ENCODE assay signal across 15 cellular contexts in the genomic region with DNA sequence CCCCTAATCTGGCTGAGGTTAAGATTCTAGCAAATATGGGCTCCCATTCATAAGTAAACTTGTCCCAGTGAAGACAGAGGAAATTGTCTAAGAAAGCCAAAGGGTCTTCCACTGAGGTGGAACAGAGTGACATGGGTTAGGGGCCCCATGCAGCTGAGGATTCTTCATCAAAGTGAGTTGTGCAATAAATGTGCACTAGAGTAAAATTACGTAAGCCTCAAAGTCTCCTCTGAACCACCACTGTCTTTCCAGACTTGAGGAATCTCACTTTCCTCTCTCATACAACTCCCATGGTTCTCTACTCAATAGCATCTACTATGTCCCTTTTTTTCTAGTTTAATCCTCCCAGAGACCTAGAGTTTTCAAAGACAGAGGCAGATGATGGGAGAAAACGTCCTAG.
DNase-seq lines count a peak whose midpoint lies in the region; ATAC-seq and TF ChIP-seq lines count a peak whose summit lies in the region.
"Had no signal": no experiment of that assay in that cellular context is flagged by ENCODE, and none has a peak within 500 bp of the region (broad histone marks: within the 10 kb centered on the region; RNA-seq: fewer than 3 reads in every experiment).

No MANE protein-coding gene starts in this region.

- no peak overlapping the region for H2BK5ac ChIP-seq in IMR-90 (ENCODE audit: low read depth, low read length, poor library complexity, severe bottlenecking)

- no peak overlapping the region for H3K4ac ChIP-seq in IMR-90 (ENCODE audit: low read depth, low read length)

- in situ Hi-C loops in IMR-90 (cut with MboI; ENCODE audit: low sequenced_read_pairs) = no loop called here

- H3K79me2 ChIP-seq in osteoblast (ENCODE audit: insufficient read depth, low read length) = no peaks in the 10 kb centered on the region
- no peaks in the 10 kb centered on the region for H3K79me2 ChIP-seq in smooth muscle cell (ENCODE audit: low read depth)

- no peak overlapping the region for H3K14ac ChIP-seq in IMR-90 (replicated peaks; ENCODE audit: low read depth, low read length)

- H3K56ac ChIP-seq in IMR-90 (ENCODE audit: extremely low read depth, insufficient read depth, low read length) = no peak overlapping the region

- H3K9me1 ChIP-seq in IMR-90 (ENCODE audit: insufficient read depth, low read length) = no peaks in the 10 kb centered on the region

- H3K9ac ChIP-seq in IMR-90 (ENCODE audit: low read depth, low read length) = no peak overlapping the region
- H3K9ac ChIP-seq in smooth muscle cell (ENCODE audit: low read depth) = no peak overlapping the region

- H3K4me1 Mint-ChIP-seq in chondrocyte (ENCODE audit: low read depth) = peaks cover 45% of the 10 kb centered on the region
- H3K4me1 Mint-ChIP-seq: CD14-positive monocyte had no signal

- H4K8ac ChIP-seq in IMR-90 (ENCODE audit: low read depth in 2 of 2, low read length in 2 of 2) = no peak overlapping the region

- no peak overlapping the region for H2BK20ac ChIP-seq in IMR-90 (ENCODE audit: low read depth, low read length)

- no peak overlapping the region for H3K27ac ChIP-seq in IMR-90 (ENCODE audit: insufficient read depth, low read length)
- H3K27ac ChIP-seq in osteoblast (ENCODE audit: low read depth, low read length) = no peak overlapping the region
- H3K27ac ChIP-seq in smooth muscle cell (ENCODE audit: low read depth) = no peak overlapping the region
- H3K27ac ChIP-seq: A549, HL-60 had no signal

- no peak overlapping the region for H3K4me3 ChIP-seq in IMR-90 (ENCODE audit: insufficient read depth, low read depth, low read length)
- no peak overlapping the region for H3K4me3 ChIP-seq in osteoblast (ENCODE audit: insufficient read depth, low read length)
- H3K4me3 ChIP-seq in smooth muscle cell = no peak overlapping the region
- H3K4me3 ChIP-seq: A549 had no signal

- no peak overlapping the region for H2BK120ac ChIP-seq in IMR-90 (ENCODE audit: low read depth, low read length)

- no peak overlapping the region for H2AK5ac ChIP-seq in IMR-90 (ENCODE audit: low read depth, low read length)

- no peak overlapping the region for H3K23ac ChIP-seq in IMR-90 (ENCODE audit: low read depth, low read length)

- peak overlapping the region; percentile 42 for H3K27ac Mint-ChIP-seq in chondrocyte (ENCODE audit: unreplicated experiment)
- H3K27ac Mint-ChIP-seq: CD14-positive monocyte; CD8-positive, alpha-beta T cell; HFFc6 had no signal

- no CpG with 5 or more reads among the region's 2 CpGs for WGBS in IMR-90 (ENCODE audit: extremely low coverage in 2 of 2, insufficient read length in 1 of 2), 2 experiments
- WGBS in smooth muscle cell (ENCODE audit: low lambda C conversion rate) = 90% methylated on average over 2 of the region's 2 CpGs

- dilution Hi-C loops in IMR-90 (cut with HindIII; ENCODE audit: low sequenced_read_pairs, unreplicated experiment) = no loop called here

- H3K27me3 ChIP-seq in IMR-90 (ENCODE audit: control insufficient read depth, insufficient read depth, low read length) (no peaks in the 10 kb centered on the region), osteoblast (ENCODE audit: insufficient read depth, low read length) (no peaks in the 10 kb centered on the region), smooth muscle cell (ENCODE audit: low read depth) (no peaks in the 10 kb centered on the region)

- no peak overlapping the region for H4K91ac ChIP-seq in IMR-90 (ENCODE audit: insufficient read depth, low read depth, low read length)

- ATAC-seq in IMR-90 (ENCODE audit: low read depth) (no peak), GM19452 (IDR thresholded peaks at IDR 0.05; ENCODE audit: unreplicated experiment) (no peak)
- ATAC-seq: A549; CD8-positive, alpha-beta T cell had no signal

- H4K5ac ChIP-seq in IMR-90 (ENCODE audit: low read depth, low read length) = no peak overlapping the region

- peaks cover 3% of the 10 kb centered on the region for H3F3A ChIP-seq in smooth muscle cell (ENCODE audit: low read depth)

- H2BK15ac ChIP-seq in IMR-90 (ENCODE audit: low read depth, low read length) = no peak overlapping the region

- H3K36me3 ChIP-seq in IMR-90 (ENCODE audit: control insufficient read depth, insufficient read depth, low read length) = no peaks in the 10 kb centered on the region
- H3K36me3 ChIP-seq in osteoblast (ENCODE audit: insufficient read depth, low read length) = no peaks in the 10 kb centered on the region
- H3K36me3 ChIP-seq in smooth muscle cell (ENCODE audit: low read depth) = no peaks in the 10 kb centered on the region

- DNase-seq in IMR-90 (no peak), chondrocyte (ENCODE audit: low spot score) (no peak), osteoblast (ENCODE audit: insufficient read length, low spot score, missing footprints) (peak; percentile 1), smooth muscle cell (lab: John Stamatoyannopoulos, UW; ENCODE audit: unreplicated experiment) (no peak), NCI-H2227 treated with DMSO at 0.1 percent for 48 hours (lab: John Stamatoyannopoulos, UW) (no peak)
- DNase-seq in stimulated activated CD4-positive, alpha-beta T cell treated with anti-CD3 and anti-CD28 coated beads, Interleukin-2, amount 100 ng/mL, for 24 hours = no peak
- DNase-seq: CD8-positive, alpha-beta T cell; COR-L47; DND-41; HCEC 1CT; HFFc6 had no signal

- CTCF ChIA-PET in IMR-90 (lab: Yijun Ruan, JAX) = no interaction called here

- BruUV-seq in IMR-90 (replicated peaks; lab: Mats Ljungman, UMichigan) = no TSS peak

- no peaks in the 10 kb centered on the region for H3K36me3 Mint-ChIP-seq in chondrocyte (ENCODE audit: low read depth)
- H3K36me3 Mint-ChIP-seq: CD14-positive monocyte; CD8-positive, alpha-beta T cell had no signal

- peaks cover 13% of the 10 kb centered on the region for H3K9me3 Mint-ChIP-seq in chondrocyte (ENCODE audit: low read depth)

- intact Hi-C loops in IMR-90 (cut with micrococcal nuclease) = no loop called here

- TF ChIP-seq RAD21 in IMR-90 (IDR thresholded peaks at IDR 0.05; ENCODE audit: low read length) = no peak

- no peak for TF ChIP-seq CTCF in IMR-90 (conservative IDR thresholded peaks at IDR 0.05; ENCODE audit: low read depth, low read length)
- TF ChIP-seq CTCF in chondrocyte (IDR thresholded peaks at IDR 0.05) = no peak
- TF ChIP-seq CTCF in osteoblast (IDR thresholded peaks at IDR 0.05; ENCODE audit: extremely low read depth, low read depth, low read length) = no peak
- TF ChIP-seq CTCF in smooth muscle cell (IDR thresholded peaks at IDR 0.05; ENCODE audit: borderline replicate concordance, insufficient read depth, poor library complexity, severe bottlenecking) = no peak

- H3K18ac ChIP-seq in IMR-90 (ENCODE audit: low read depth, low read length) = no peak overlapping the region

- H3K4me1 ChIP-seq in IMR-90 (ENCODE audit: control insufficient read depth, insufficient read depth, low read length) (no peaks in the 10 kb centered on the region), osteoblast (ENCODE audit: insufficient read depth, low read length) (peaks cover 19% of the 10 kb centered on the region), smooth muscle cell (ENCODE audit: low read depth) (no peaks in the 10 kb centered on the region)

- POLR2A ChIA-PET in IMR-90 (lab: Charles Lee; ENCODE audit: unreplicated experiment) = no interaction called here

- H2AK9ac ChIP-seq in IMR-90 (replicated peaks; ENCODE audit: low read depth, low read length, poor library complexity) = no peak overlapping the region

- no peaks in the 10 kb centered on the region for H4K20me1 ChIP-seq in IMR-90 (ENCODE audit: insufficient read depth, low read length)
- H4K20me1 ChIP-seq in osteoblast (ENCODE audit: insufficient read depth, low read length) = no peaks in the 10 kb centered on the region
- no peaks in the 10 kb centered on the region for H4K20me1 ChIP-seq in smooth muscle cell (ENCODE audit: low read depth)

- no peak overlapping the region for H3K4me3 Mint-ChIP-seq in chondrocyte (ENCODE audit: unreplicated experiment)
- H3K4me3 Mint-ChIP-seq: CD14-positive monocyte; CD8-positive, alpha-beta T cell; HFFc6 had no signal

- H3K4me2 ChIP-seq in IMR-90 (ENCODE audit: low read depth, low read length) (no peak overlapping the region), osteoblast (ENCODE audit: insufficient read depth, low read length) (no peak overlapping the region), smooth muscle cell (peak overlapping the region; percentile 17)
- H3K4me2 ChIP-seq: A549 had no signal

- H3K79me1 ChIP-seq in IMR-90 (ENCODE audit: low read depth in 1 of 2, low read length in 2 of 2) = no peaks in the 10 kb centered on the region

- no peaks in the 10 kb centered on the region for H3K27me3 Mint-ChIP-seq in chondrocyte (ENCODE audit: low read depth)

- no peak for TF ChIP-seq POLR2A in IMR-90 (IDR thresholded peaks at IDR 0.05; ENCODE audit: low read depth, low read length)

- H2AFZ ChIP-seq in IMR-90 (replicated peaks; ENCODE audit: low read length, poor library complexity) (no peak overlapping the region), osteoblast (ENCODE audit: low read length) (no peak overlapping the region), smooth muscle cell (ENCODE audit: low read depth) (no peak overlapping the region)

- H3K9me3 ChIP-seq in IMR-90 (ENCODE audit: control insufficient read depth, insufficient read depth, low read length) (peaks cover 5% of the 10 kb centered on the region), osteoblast (ENCODE audit: low read depth, low read length) (no peaks in the 10 kb centered on the region), smooth muscle cell (replicated peaks; ENCODE audit: low read depth) (no peaks in the 10 kb centered on the region)
- H3K9me3 ChIP-seq: A549 had no signal

TF ChIP-seq in IMR-90, 13 proteins besides CTCF, POLR2A, EP300 and RAD21:
- TF ChIP-seq RCOR1 (IDR thresholded peaks at IDR 0.05; ENCODE audit: insufficient replicate concordance, low read length) (no peak), CEBPB (IDR thresholded peaks at IDR 0.05; ENCODE audit: low read depth, low read length) (peak; percentile 30; the same call in 1 of the 2 replicates)
